ENCODE assay signal across 14 cellular contexts in the genomic region with DNA sequence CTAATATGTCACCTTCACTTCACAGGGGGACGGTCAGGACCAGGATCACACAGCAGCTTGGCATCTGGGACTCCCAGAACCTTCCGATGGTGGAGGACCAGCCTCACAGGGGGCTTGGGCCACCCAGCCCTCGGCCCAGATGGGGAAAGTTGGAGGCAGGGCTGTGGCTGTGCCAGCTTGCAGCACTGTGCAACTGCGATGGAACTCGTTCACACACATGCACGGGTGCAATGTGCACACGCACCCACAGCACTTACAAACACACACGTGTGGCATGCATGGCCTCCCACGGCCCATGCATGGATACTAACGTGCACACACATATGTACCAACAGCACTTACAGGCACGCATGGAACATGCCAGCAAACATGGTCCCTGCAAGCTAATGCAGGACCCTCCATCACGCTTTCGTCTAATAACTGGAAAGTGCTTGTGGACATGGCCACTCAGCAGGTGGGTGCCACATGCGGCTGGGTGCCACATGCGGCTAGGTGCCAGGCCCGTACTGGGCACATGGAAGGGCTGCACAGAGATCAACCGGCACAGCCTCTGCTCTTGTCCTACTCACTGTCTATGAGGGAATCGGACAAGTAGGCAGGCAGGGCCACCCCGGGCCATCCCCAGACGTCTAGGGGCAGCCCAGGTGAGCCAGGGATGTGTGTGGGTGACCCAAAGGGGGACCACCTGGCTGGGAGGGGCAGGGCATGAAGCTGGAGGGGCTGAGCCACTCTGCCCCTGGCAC.
A peak's percentile ranks its signal among the peaks of the same experiment; 100 is the strongest.
DNase-seq lines count a peak whose midpoint lies in the region; ATAC-seq, FAIRE-seq and TF ChIP-seq lines count a peak whose summit lies in the region.
"Had no signal": no experiment of that assay in that cellular context is flagged by ENCODE, and none has a peak within 500 bp of the region (broad histone marks: within the 10 kb centered on the region; RNA-seq: fewer than 3 reads in every experiment).

No MANE protein-coding gene starts in this region.

- no peak overlapping the region for H2AK5ac ChIP-seq in H1 (ENCODE audit: low read depth, low read length)

- peak overlapping the region; percentile 96 for H3K18ac ChIP-seq in H1 (ENCODE audit: extremely low read depth, low read length)

- H3K4me1 Mint-ChIP-seq in GM23338 = peaks cover 28% of the 10 kb centered on the region
- H3K4me1 Mint-ChIP-seq: CD8-positive, alpha-beta memory T cell had no signal

- TF ChIP-seq POLR2A in H1 (IDR thresholded peaks at IDR 0.05; ENCODE audit: control extremely low read depth in 1 of 2, low read depth in 2 of 2, low read length in 2 of 2) = no peak

- H3K23me2 ChIP-seq in H1 (ENCODE audit: low read depth, low read length) = no peaks in the 10 kb centered on the region; the same call in 1 of the 2 replicates

- peak overlapping the region; percentile 4; the same call in 1 of the 2 replicates for H2BK12ac ChIP-seq in H1 (ENCODE audit: low read depth, low read length)

- no peak overlapping the region for H3K23ac ChIP-seq in H1 (ENCODE audit: insufficient read length)

- peaks cover 37% of the 10 kb centered on the region for H3K4me1 ChIP-seq in BLaER1
- peaks cover 0 to 26% (median 21%) of the 10 kb centered on the region in 4 experiments; a peak in 6 of 7 replicates for H3K4me1 ChIP-seq in H1 (replicated peaks in 1 of 4; ENCODE audit: control insufficient read depth in 3 of 4, insufficient read depth in 4 of 4, low read length in 3 of 4)
- no peaks in the 10 kb centered on the region for H3K4me1 ChIP-seq in osteoblast (ENCODE audit: insufficient read depth, low read length)
- H3K4me1 ChIP-seq in GM23338 (ENCODE audit: insufficient read depth) = peaks cover 6% of the 10 kb centered on the region; the same call in 1 of the 2 replicates
- H3K4me1 ChIP-seq: Caco-2 had no signal

- H3K56ac ChIP-seq in H1 (replicated peaks; ENCODE audit: insufficient read length, low read depth, low read length) = no peak overlapping the region

- no peaks in the 10 kb centered on the region; the same call in 2 of the 3 replicates for H3K9me3 Mint-ChIP-seq in GM23338

- no peak overlapping the region for H3K27ac Mint-ChIP-seq in GM23338

- no peak overlapping the region for H3K27ac ChIP-seq in BLaER1
- peak overlapping the region; percentile 76 for H3K27ac ChIP-seq in C4-2B
- no peak overlapping the region for H3K27ac ChIP-seq in H1 (ENCODE audit: low read depth, low read length)
- no peak overlapping the region for H3K27ac ChIP-seq in osteoblast (ENCODE audit: low read depth, low read length)
- H3K27ac ChIP-seq in GM23338 (ENCODE audit: low read depth) = no peak overlapping the region
- H3K27ac ChIP-seq: A549 had no signal

- no peak overlapping the region for H2BK120ac ChIP-seq in H1 (replicated peaks; ENCODE audit: low read depth, low read length)

- H3K14ac ChIP-seq in H1 (ENCODE audit: insufficient read length) = no peak overlapping the region

- H4K5ac ChIP-seq in H1 (ENCODE audit: insufficient read length, low read depth, low read length) = no peak overlapping the region

- TF ChIP-seq CTCF in C4-2B (conservative IDR thresholded peaks at IDR 0.05) = no peak
- TF ChIP-seq CTCF in H1 (IDR thresholded peaks at IDR 0.05; ENCODE audit: control extremely low read depth in 1 of 3, insufficient read depth in 1 of 3, low read depth in 1 of 3, low read length in 3 of 3) = no peak
- TF ChIP-seq CTCF in osteoblast (IDR thresholded peaks at IDR 0.05; ENCODE audit: extremely low read depth, low read depth, low read length) = no peak
- TF ChIP-seq CTCF in GM23338 (conservative IDR thresholded peaks at IDR 0.05; ENCODE audit: low read depth in 2 of 2) = no peak

- H2AFZ ChIP-seq in H1 (ENCODE audit: low read length) = no peak overlapping the region
- H2AFZ ChIP-seq in osteoblast (ENCODE audit: low read length) = no peak overlapping the region
- no peak overlapping the region for H2AFZ ChIP-seq in GM23338

- H3K9me3 ChIP-seq in BLaER1 = no peaks in the 10 kb centered on the region
- no peaks in the 10 kb centered on the region for H3K9me3 ChIP-seq in H1 (ENCODE audit: insufficient read depth in 2 of 2, low read depth in 1 of 2, low read length in 1 of 2)
- no peaks in the 10 kb centered on the region for H3K9me3 ChIP-seq in osteoblast (ENCODE audit: low read depth, low read length)
- H3K9me3 ChIP-seq: A549, BE2C, Caco-2 had no signal

- H4K91ac ChIP-seq in H1 (replicated peaks; ENCODE audit: insufficient read length, low read length) = peak overlapping the region; percentile 84

- H3K27me3 ChIP-seq in BLaER1 (no peaks in the 10 kb centered on the region), H1 (replicated peaks in 1 of 4; ENCODE audit: control insufficient read depth in 3 of 4, extremely low read depth in 1 of 4, insufficient read depth in 3 of 4, low read length in 3 of 4) (no peaks in the 10 kb centered on the region; a peak in 2 of 7 replicates), osteoblast (ENCODE audit: insufficient read depth, low read length) (peaks cover 14% of the 10 kb centered on the region), GM23338 (ENCODE audit: insufficient read depth) (no peaks in the 10 kb centered on the region)
- H3K27me3 ChIP-seq: BE2C had no signal

- no peaks in the 10 kb centered on the region for H3F3A ChIP-seq in GM23338 (replicated peaks; ENCODE audit: low read depth)

- peak overlapping the region; percentile 80; the same call in 1 of the 2 replicates for H2BK20ac ChIP-seq in H1 (ENCODE audit: low read length)

- H2BK5ac ChIP-seq in H1 (ENCODE audit: low read depth, low read length) = 0 out of 2 replicates have a peak overlapping the region, but pooled peaks have one; percentile 10

- WGBS in H1 (ENCODE audit: extremely low coverage in 1 of 2, insufficient coverage in 1 of 2, insufficient read length in 1 of 2, insufficient replicate concordance in 2 of 2, low coverage in 1 of 2, low lambda C conversion rate in 2 of 2, missing lambda C conversion rate in 1 of 2), 2 experiments = 93% methylated on average over 20 of the region's 20 CpGs; no CpG with 5 or more reads in 1 of the 2 experiments

- no peaks in the 10 kb centered on the region for H4K20me1 ChIP-seq in BLaER1
- H4K20me1 ChIP-seq in H1 (replicated peaks in 1 of 2; ENCODE audit: control insufficient read depth in 1 of 2, insufficient read depth in 2 of 2, low read length in 2 of 2) = no peaks in the 10 kb centered on the region
- no peaks in the 10 kb centered on the region for H4K20me1 ChIP-seq in osteoblast (ENCODE audit: insufficient read depth, low read length)
- H4K20me1 ChIP-seq in GM23338 (replicated peaks; ENCODE audit: insufficient read depth) = no peaks in the 10 kb centered on the region

- H3K4me3 Mint-ChIP-seq in GM23338 = no peak overlapping the region
- H3K4me3 Mint-ChIP-seq: CD8-positive, alpha-beta memory T cell had no signal

- H3K36me3 ChIP-seq in BLaER1 (no peaks in the 10 kb centered on the region), H1 (ENCODE audit: control insufficient read depth in 2 of 4, insufficient read depth in 4 of 4, low read length in 3 of 4) (no peaks in the 10 kb centered on the region), osteoblast (ENCODE audit: insufficient read depth, low read length) (no peaks in the 10 kb centered on the region), GM23338 (ENCODE audit: insufficient read depth) (no peaks in the 10 kb centered on the region)
- H3K36me3 ChIP-seq: BE2C had no signal

- H2BK15ac ChIP-seq in H1 (ENCODE audit: low read length) = peak overlapping the region; percentile 88

- H3K9ac ChIP-seq in BLaER1 (no peak overlapping the region), H1 (replicated peaks in 1 of 4; ENCODE audit: extremely low read depth in 1 of 4, low read depth in 3 of 4, low read length in 3 of 4) (no peak overlapping the region)

- no peaks in the 10 kb centered on the region for H3K79me2 ChIP-seq in H1 (ENCODE audit: control insufficient read depth in 1 of 2, insufficient read depth in 2 of 2, low read length in 2 of 2)
- H3K79me2 ChIP-seq in osteoblast (ENCODE audit: insufficient read depth, low read length) = no peaks in the 10 kb centered on the region
- no peaks in the 10 kb centered on the region for H3K79me2 ChIP-seq in GM23338 (replicated peaks; ENCODE audit: insufficient read depth)

- no peaks in the 10 kb centered on the region for H3K79me1 ChIP-seq in H1 (ENCODE audit: low read depth, low read length)

- no peak overlapping the region for H3K4me3 ChIP-seq in BLaER1
- H3K4me3 ChIP-seq in H1 (ENCODE audit: extremely low read depth in 1 of 4, insufficient read depth in 2 of 4, low read depth in 3 of 4, low read length in 4 of 4) = no peak overlapping the region
- H3K4me3 ChIP-seq in osteoblast (ENCODE audit: insufficient read depth, low read length) = no peak overlapping the region
- H3K4me3 ChIP-seq in GM23338 = no peak overlapping the region
- H3K4me3 ChIP-seq: A549 had no signal

- no peaks in the 10 kb centered on the region; the same call in 2 of the 3 replicates for H3K36me3 Mint-ChIP-seq in GM23338 (ENCODE audit: low read depth)
- H3K36me3 Mint-ChIP-seq: CD8-positive, alpha-beta memory T cell had no signal

- no peak for ATAC-seq in GM23338
- ATAC-seq: A549 had no signal

- H3K4me2 ChIP-seq in BLaER1 = peak overlapping the region; percentile 4; the same call in 1 of the 2 replicates
- peak overlapping the region in 1 of 2 experiments; percentile 13; a peak in 1 of 4 replicates for H3K4me2 ChIP-seq in H1 (ENCODE audit: insufficient read depth in 1 of 2, low read depth in 2 of 2, low read length in 2 of 2)
- no peak overlapping the region for H3K4me2 ChIP-seq in osteoblast (ENCODE audit: insufficient read depth, low read length)
- no peak overlapping the region for H3K4me2 ChIP-seq in GM23338
- H3K4me2 ChIP-seq: A549 had no signal

- CTCF ChIA-PET in H1 (lab: Charles Lee; ENCODE audit: partially characterized antibody) = interaction anchor here (0.8 to 9.1 kb wide), 8 partner anchors 15 to 257 kb away, joined by 3 to 37 read pairs (median 4); a partner anchor contains a TSS

- FAIRE-seq in H1 (lab: Jason Lieb, UNC) = no peak
- FAIRE-seq: A549, GM12892 had no signal

- POLR2A ChIA-PET in H1 (lab: Charles Lee; ENCODE audit: partially characterized antibody) = interaction anchor here (1.7 kb wide), 1 partner anchor 28 kb away, joined by 4 read pairs; no protein-coding TSS in a partner anchor

- no peak for TF ChIP-seq RAD21 in H1 (IDR thresholded peaks at IDR 0.05 in 1 of 2, conservative IDR thresholded peaks at IDR 0.05 in 1 of 2; ENCODE audit: low read depth in 2 of 2, low read length in 2 of 2)

- no peak overlapping the region; the same call in 1 of the 2 replicates for H4K8ac ChIP-seq in H1 (ENCODE audit: extremely low read depth, insufficient read depth, low read length)

- no peak for TF ChIP-seq EP300 in H1 (IDR thresholded peaks at IDR 0.05; ENCODE audit: borderline replicate concordance in 1 of 2, low read depth in 2 of 2, low read length in 2 of 2)

- H3K9me2 ChIP-seq in GM23338 (ENCODE audit: insufficient read depth) = no peaks in the 10 kb centered on the region

- H3K27me3 Mint-ChIP-seq in GM23338 (ENCODE audit: insufficient read depth, low read depth, poor library complexity) = peaks cover 32% of the 10 kb centered on the region

- H3K4ac ChIP-seq in H1 (replicated peaks; ENCODE audit: insufficient read length, low read depth, low read length) = peak overlapping the region; percentile 84

- DNase-seq in H1 (ENCODE audit: low read depth in 1 of 2, low spot score in 2 of 2) (no peak), osteoblast (ENCODE audit: insufficient read length, low spot score, missing footprints) (peak; percentile 67), GM23338 (ENCODE audit: low spot score) (no peak)
- DNase-seq in stimulated activated naive CD4-positive, alpha-beta T cell (lab: John Stamatoyannopoulos, UW) = no peak
- DNase-seq: BE2C, Caco-2, DND-41, GDM1, IMR-90 had no signal
